Comparison of ENCODE assay signal across 16 cellular contexts in the genomic region with DNA sequence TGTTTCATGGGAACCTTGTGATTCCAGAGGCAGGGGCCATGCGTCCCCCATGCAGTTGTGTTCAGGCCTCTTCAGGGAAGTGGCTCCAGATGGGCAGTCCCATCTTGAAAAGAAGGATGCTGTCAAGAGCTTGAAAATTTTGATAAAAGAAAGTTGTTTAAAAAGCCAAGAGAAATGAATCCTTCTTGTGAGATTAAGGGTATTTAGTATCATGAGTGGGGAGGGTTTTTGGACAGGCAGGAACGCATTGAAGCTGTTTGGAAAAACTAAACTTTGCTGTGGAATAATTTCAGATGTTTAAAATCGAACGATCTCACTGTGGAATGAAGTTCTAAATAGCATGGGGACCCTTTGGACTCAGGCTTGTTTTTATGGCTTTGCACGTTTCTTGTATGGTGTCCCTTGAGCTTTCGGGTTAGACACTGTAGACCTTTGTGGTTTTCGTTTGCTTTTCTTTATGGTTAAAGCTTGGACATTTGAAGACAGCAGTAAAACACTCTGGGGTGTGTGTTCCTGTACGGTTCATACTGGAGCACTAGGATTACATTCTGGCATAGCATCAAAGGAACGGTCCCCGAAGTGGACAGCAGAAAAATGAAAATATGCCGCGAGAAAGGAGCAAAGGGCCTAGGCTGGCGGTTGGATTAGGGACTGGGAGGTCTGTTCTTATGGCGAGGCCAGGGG. TPM values are rescaled to one million over a fixed set of nuclear protein-coding genes. Genes with fewer than 3 reads are reported as not detected.
DNase-seq lines count a peak whose midpoint lies in the region; ATAC-seq and TF ChIP-seq lines count a peak whose summit lies in the region.
"Had no signal": no experiment of that assay in that cellular context is flagged by ENCODE, and none has a peak within 500 bp of the region (broad histone marks: within the 10 kb centered on the region; RNA-seq: fewer than 3 reads in every experiment).

No MANE protein-coding gene starts in this region.

- intact Hi-C loops in colonic mucosa (cut with DNase I), result no loop called here

- H3K4me3 ChIP-seq in HEK293 (ENCODE audit: low read depth, low read length), result no peak overlapping the region
- no peak overlapping the region for H3K4me3 ChIP-seq in colonic mucosa
- H3K4me3 ChIP-seq in skeletal muscle cell (ENCODE audit: low read depth, low read length), result no peak overlapping the region
- H3K4me3 ChIP-seq: A549, PC-9, SJSA1 had no signal

- POLR2A ChIA-PET in HEK293 (lab: Yijun Ruan, JAX), result no interaction called here

- H3K9ac ChIP-seq in colonic mucosa (ENCODE audit: low read depth in 2 of 2, low read length in 2 of 2), result peak overlapping the region in 1 of 2 donors; percentile 34

- DNase-seq in colonic mucosa, result peak; percentile 26
- peak; percentile 55 for DNase-seq in left kidney (ENCODE audit: low read depth, low spot score)
- DNase-seq in skeletal muscle cell (ENCODE audit: low read depth), result peak; percentile 61
- DNase-seq in stimulated activated naive CD8-positive, alpha-beta T cell treated with anti-CD3 and anti-CD28 coated beads, Interleukin-15, Interleukin-2, amounts not matched to agents 100 U/mL and 50 U/mL, for 24 hours, result no peak
- DNase-seq in AG08395 (ENCODE audit: low spot score), result no peak
- DNase-seq: Caco-2, KG1, NCI-H1436 treated with DMSO at 0.1 percent for 48 hours, NCI-H2081, NCI-H524, PC-9 had no signal

- H3K4me1 ChIP-seq in HEK293 (ENCODE audit: control insufficient read depth, insufficient read depth, low read length), result no peaks in the 10 kb centered on the region
- H3K4me1 ChIP-seq in colonic mucosa, result no peaks in the 10 kb centered on the region
- H3K4me1 ChIP-seq: A549, Caco-2 had no signal

- ATAC-seq in HG03135 (IDR thresholded peaks at IDR 0.05; ENCODE audit: unreplicated experiment) (no peak), HG03097 (IDR thresholded peaks at IDR 0.05; ENCODE audit: low FRiP score, unreplicated experiment) (no peak)
- ATAC-seq in stimulated activated naive CD8-positive, alpha-beta T cell treated with anti-CD3 and anti-CD28 coated beads, Interleukin-15, Interleukin-2, amounts not matched to agents 100 U/mL and 50 U/mL, for 24 hours, result no peak
- ATAC-seq: A549 had no signal

- H3K9me3 ChIP-seq in HEK293 (ENCODE audit: control insufficient read depth, insufficient read depth, low read depth, low read length), result no peaks in the 10 kb centered on the region
- H3K9me3 ChIP-seq in colonic mucosa, result no peaks in the 10 kb centered on the region
- H3K9me3 ChIP-seq: SJSA1 had no signal

- H3K36me3 ChIP-seq in HEK293 (ENCODE audit: control insufficient read depth in 2 of 2, insufficient read depth in 1 of 2, low read length in 2 of 2) (no peaks in the 10 kb centered on the region), colonic mucosa (no peaks in the 10 kb centered on the region)
- H3K36me3 ChIP-seq: SJSA1 had no signal

- no peaks in the 10 kb centered on the region for H3K27me3 ChIP-seq in colonic mucosa
- H3K27me3 ChIP-seq: SJSA1 had no signal

- H3K27ac ChIP-seq in HEK293 (ENCODE audit: extremely low read depth, low read depth, low read length) (no peak overlapping the region), colonic mucosa (no peak overlapping the region)
- H3K27ac ChIP-seq: A549, PC-9, SJSA1 had no signal

- CTCF ChIA-PET in HEK293 (lab: Yijun Ruan, JAX), result interaction anchor here (0.6 kb wide), 2 partner anchors 17 to 19 kb away, joined by 3 read pairs; no protein-coding TSS in a partner anchor

- TF ChIP-seq CTCF in HEK293 (tag by site-specific recombination; IDR thresholded peaks at IDR 0.05), result no peak
- no peak for TF ChIP-seq CTCF in colonic mucosa (IDR thresholded peaks at IDR 0.05)

TF ChIP-seq in HEK293, 187 proteins besides CTCF, POLR2A, EP300 and RAD21:
- TF ChIP-seq ZNF707 (tag by site-specific recombination; IDR thresholded peaks at IDR 0.05), result peak; percentile 78; the same call in 1 of the 2 replicates
- TF ChIP-seq, protein P1, sequence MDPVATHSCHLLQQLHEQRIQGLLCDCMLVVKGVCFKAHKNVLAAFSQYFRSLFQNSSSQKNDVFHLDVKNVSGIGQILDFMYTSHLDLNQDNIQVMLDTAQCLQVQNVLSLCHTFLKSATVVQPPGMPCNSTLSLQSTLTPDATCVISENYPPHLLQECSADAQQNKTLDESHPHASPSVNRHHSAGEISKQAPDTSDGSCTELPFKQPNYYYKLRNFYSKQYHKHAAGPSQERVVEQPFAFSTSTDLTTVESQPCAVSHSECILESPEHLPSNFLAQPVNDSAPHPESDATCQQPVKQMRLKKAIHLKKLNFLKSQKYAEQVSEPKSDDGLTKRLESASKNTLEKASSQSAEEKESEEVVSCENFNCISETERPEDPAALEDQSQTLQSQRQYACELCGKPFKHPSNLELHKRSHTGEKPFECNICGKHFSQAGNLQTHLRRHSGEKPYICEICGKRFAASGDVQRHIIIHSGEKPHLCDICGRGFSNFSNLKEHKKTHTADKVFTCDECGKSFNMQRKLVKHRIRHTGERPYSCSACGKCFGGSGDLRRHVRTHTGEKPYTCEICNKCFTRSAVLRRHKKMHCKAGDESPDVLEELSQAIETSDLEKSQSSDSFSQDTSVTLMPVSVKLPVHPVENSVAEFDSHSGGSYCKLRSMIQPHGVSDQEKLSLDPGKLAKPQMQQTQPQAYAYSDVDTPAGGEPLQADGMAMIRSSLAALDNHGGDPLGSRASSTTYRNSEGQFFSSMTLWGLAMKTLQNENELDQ (tag by site-specific recombination; IDR thresholded peaks at IDR 0.05; ENCODE audit: low read depth), result no peak

RNA-seq across cellular contexts. Expression of a gene that starts 18.2 kb away (rescaled TPM):
- total RNA-seq in colonic mucosa, result under 1 TPM in 1 of 2 donors, not detected in 1; 0.21 TPM
- total RNA-seq: Caco-2, PC-9, SJSA1 had no signal

Comparison
In these comparisons a context has a peak if more than half of its experiments do, and no peak if none do; other contexts are left out.
1. DNase-seq: peak in colonic mucosa (single experiment), left kidney (single experiment) and skeletal muscle cell (single experiment); none in stimulated activated naive CD8-positive, alpha-beta T cell treated with anti-CD3 and anti-CD28 coated beads, Interleukin-15, Interleukin-2, amounts not matched to agents 100 U/mL and 50 U/mL, for 24 hours (single experiment) and AG08395 (single experiment).